ENCODE assay signal across 15 cellular contexts in genomic region chr15:39585871-39586301, GRCh38. TPM values are rescaled to one million over a fixed set of nuclear protein-coding genes. Genes with fewer than 3 reads are reported as not detected.
A peak's percentile ranks its signal among the peaks of the same experiment; 100 is the strongest.
DNase-seq lines count a peak whose midpoint lies in the region; ATAC-seq and TF ChIP-seq lines count a peak whose summit lies in the region.
"Had no signal": no experiment of that assay in that cellular context is flagged by ENCODE, and none has a peak within 500 bp of the region (broad histone marks: within the 10 kb centered on the region; RNA-seq: fewer than 3 reads in every experiment).

No MANE protein-coding gene starts in this region.

- 79% methylated on average over 4 of the region's 4 CpGs for WGBS in mammary epithelial cell (ENCODE audit: low coverage, missing lambda C conversion rate)

- peaks cover 47% of the 10 kb centered on the region for H4K20me1 ChIP-seq in mammary epithelial cell (ENCODE audit: insufficient read depth, low read length)

- peaks cover 40% of the 10 kb centered on the region for H3K4me1 ChIP-seq in mammary epithelial cell (ENCODE audit: insufficient read depth, low read length)
- peaks cover 3 to 54% (median 25%) of the 10 kb centered on the region in 5 donors for H3K4me1 ChIP-seq in subcutaneous abdominal adipose tissue (ENCODE audit: control insufficient read depth in 5 of 5, insufficient read depth in 5 of 5, low read length in 5 of 5)

- H3K9ac ChIP-seq in mammary epithelial cell (ENCODE audit: insufficient read depth, low read length) (peak overlapping the region; percentile 35), subcutaneous abdominal adipose tissue (ENCODE audit: low read length in 5 of 5) (no peak overlapping the region)

- H3K4me3 ChIP-seq in mammary epithelial cell (replicated peaks in 1 of 3; ENCODE audit: insufficient read depth in 1 of 3, low read depth in 2 of 3, low read length in 3 of 3): peak overlapping the region in 1 of 3 experiments; percentile 62
- peak overlapping the region in 2 of 5 donors; percentile 14 to 42 for H3K4me3 ChIP-seq in subcutaneous abdominal adipose tissue (ENCODE audit: low read depth in 1 of 5, low read length in 5 of 5)
- H3K4me3 ChIP-seq: GM23338 had no signal

- H3K4me1 Mint-ChIP-seq in HFFc6 (ENCODE audit: low read depth): peaks cover 64% of the 10 kb centered on the region
- H3K4me1 Mint-ChIP-seq in T-cell: peaks cover 9 to 36% (median 14%) of the 10 kb centered on the region in 3 donors

- TF ChIP-seq CTCF in HFFc6 (IDR thresholded peaks at IDR 0.05) (no peak), mammary epithelial cell (conservative IDR thresholded peaks at IDR 0.05 in 1 of 2, IDR thresholded peaks at IDR 0.05 in 1 of 2; ENCODE audit: extremely low read depth in 1 of 2, insufficient read depth in 1 of 2, low read depth in 1 of 2, low read length in 2 of 2) (no peak)

- intact Hi-C loops in mammary epithelial cell (cut with micrococcal nuclease): no loop called here

- H3K36me3 ChIP-seq in mammary epithelial cell (ENCODE audit: insufficient read depth, low read length) (peaks cover 85% of the 10 kb centered on the region), subcutaneous abdominal adipose tissue (ENCODE audit: control insufficient read depth in 5 of 5, insufficient read depth in 5 of 5, low read length in 5 of 5) (peaks cover 47 to 85% (median 75%) of the 10 kb centered on the region in 5 donors)

- CTCF ChIA-PET in mammary epithelial cell (lab: Charles Lee; ENCODE audit: low non-redundant PET) (no interaction called here), T-cell (lab: Charles Lee) (interaction anchor here in 1 of 2 donors (1.2 to 1.4 kb wide), 2 partner anchors 171 to 172 kb away, joined by 4 to 7 read pairs; no protein-coding TSS in a partner anchor)

- peaks cover 95% of the 10 kb centered on the region for H3K79me2 ChIP-seq in mammary epithelial cell (ENCODE audit: insufficient read depth, low read length)

- peak overlapping the region; percentile 95 for H3K4me2 ChIP-seq in mammary epithelial cell (ENCODE audit: insufficient read depth, low read depth, low read length)
- H3K4me2 ChIP-seq: GM23338 had no signal

- no TSS peak for BruUV-seq in mammary epithelial cell (replicated peaks; lab: Mats Ljungman, UMichigan)

- H3K27me3 ChIP-seq in mammary epithelial cell (ENCODE audit: insufficient read depth, low read length) (no peaks in the 10 kb centered on the region), subcutaneous abdominal adipose tissue (ENCODE audit: control insufficient read depth in 5 of 5, insufficient read depth in 4 of 5, low read length in 5 of 5) (no peaks in the 10 kb centered on the region)
- H3K27me3 ChIP-seq: Peyer's patch had no signal

- no peak overlapping the region for H2AFZ ChIP-seq in mammary epithelial cell (ENCODE audit: low read depth, low read length)
- H2AFZ ChIP-seq: GM23338 had no signal

- H3K9me3 Mint-ChIP-seq in HFFc6: peaks cover 73% of the 10 kb centered on the region
- no peaks in the 10 kb centered on the region for H3K9me3 Mint-ChIP-seq in T-cell
- H3K9me3 Mint-ChIP-seq: activated naive CD8-positive, alpha-beta T cell treated with anti-CD3 and anti-CD28 coated beads, Interleukin-2, amount 50 U/mL, for 24 hours; CD8-positive, alpha-beta memory T cell; GM23338; mesothelial cell of epicardium; T-helper 1 cell treated with Interleukin-12 subunit alpha and Interleukin-12 subunit beta and Interleukin-4 antibody, amounts not matched to agents 30 μg/mL and 1 μg/mL, for 36 hours had no signal

- H3K27ac ChIP-seq in mammary epithelial cell (ENCODE audit: insufficient read depth, low read depth, low read length) (peak overlapping the region; percentile 9), subcutaneous abdominal adipose tissue (ENCODE audit: low read depth, low read length) (peak overlapping the region; percentile 19)

- peaks cover 89% of the 10 kb centered on the region for H3K27me3 Mint-ChIP-seq in HFFc6 (ENCODE audit: insufficient read depth)
- peaks cover 16% of the 10 kb centered on the region in 2 donors for H3K27me3 Mint-ChIP-seq in T-cell

- H3K9me3 ChIP-seq in mammary epithelial cell (replicated peaks; ENCODE audit: insufficient read depth, low read length) (no peaks in the 10 kb centered on the region), subcutaneous abdominal adipose tissue (ENCODE audit: control insufficient read depth in 5 of 5, low read length in 5 of 5) (no peaks in the 10 kb centered on the region)
- H3K9me3 ChIP-seq: Peyer's patch had no signal

- no peak for ATAC-seq in T-cell (replicated peaks in 1 of 4)
- no peak for ATAC-seq in HG03442 (IDR thresholded peaks at IDR 0.05; ENCODE audit: unreplicated experiment)
- ATAC-seq: activated naive CD8-positive, alpha-beta T cell treated with anti-CD3 and anti-CD28 coated beads, Interleukin-2, amount 50 U/mL, for 24 hours; GM23338 had no signal

- H3K36me3 Mint-ChIP-seq in HFFc6 (ENCODE audit: low read depth) (peaks cover 98% of the 10 kb centered on the region), T-cell (peaks cover 13% of the 10 kb centered on the region)

- dilution Hi-C loops in mammary epithelial cell (cut with HindIII; ENCODE audit: low sequenced_read_pairs): no loop called here

- POLR2A ChIA-PET in T-cell (lab: Charles Lee): no interaction called here

- in situ Hi-C loops in mammary epithelial cell (cut with MboI; ENCODE audit: low sequenced_read_pairs in 2 of 2): loop anchor here (10.0 to 25.0 kb wide), 2 partner anchors 169 to 874 kb away; no protein-coding TSS in a partner anchor

- H3K27ac Mint-ChIP-seq in HFFc6 (peak overlapping the region; percentile 86), T-cell (no peak overlapping the region)
- H3K27ac Mint-ChIP-seq: activated naive CD8-positive, alpha-beta T cell treated with anti-CD3 and anti-CD28 coated beads, Interleukin-2, amount 50 U/mL, for 24 hours; GM23338; mesothelial cell of epicardium; T-helper 1 cell treated with Interleukin-12 subunit alpha and Interleukin-12 subunit beta and Interleukin-4 antibody, amounts not matched to agents 30 μg/mL and 1 μg/mL, for 36 hours had no signal

- DNase-seq in HFFc6 (no peak), mammary epithelial cell (no peak), kidney tubule cell (ENCODE audit: low spot score) (peak; percentile 35), T-cell (no peak)
- DNase-seq in activated T-cell treated with anti-CD3 and anti-CD28 coated beads, Interleukin-2, amount 50 U/mL, for 48 hours: no peak
- DNase-seq: activated CD4-positive, alpha-beta T cell treated with anti-CD3 and anti-CD28 coated beads for 1 hour; activated naive CD8-positive, alpha-beta T cell treated with anti-CD3 and anti-CD28 coated beads, Interleukin-2, amount 50 U/mL, for 24 hours; activated T-cell treated with anti-CD3 and anti-CD28 coated beads, Interleukin-2, amount 50 U/mL, for 1 hour; CD8-positive, alpha-beta memory T cell; Peyer's patch had no signal

- H3K4me3 Mint-ChIP-seq in HFFc6 (peak overlapping the region; percentile 90), T-cell (no peak overlapping the region)
- H3K4me3 Mint-ChIP-seq: activated naive CD8-positive, alpha-beta T cell treated with anti-CD3 and anti-CD28 coated beads, Interleukin-2, amount 50 U/mL, for 24 hours; CD8-positive, alpha-beta memory T cell; GM23338; mesothelial cell of epicardium; T-helper 1 cell treated with Interleukin-12 subunit alpha and Interleukin-12 subunit beta and Interleukin-4 antibody, amounts not matched to agents 30 μg/mL and 1 μg/mL, for 36 hours had no signal

RNA-seq across cellular contexts. Expression of gene THBS1, which starts 5.0 kb away (rescaled TPM):
- total RNA-seq in HFFc6 (2021; fragmentation: NEBNext Ultra II Directional; extraction: Animal tissue kit (Norgen Biotek cat#: 25700)): 1,000 to 10,000 TPM; 7,606 to 9,130 (median 7,816) TPM
- total RNA-seq in mammary epithelial cell (over 10,000 TPM in 1 of 2 donors, 1,000 to 10,000 TPM in 1; 3,517 to 11,760 TPM), T-cell (1 to 10 TPM; 1.3 to 8.6 (median 7.6) TPM)
- polyA plus RNA-seq in mammary epithelial cell: 909 TPM
- polyA minus RNA-seq in mammary epithelial cell: 7,367 TPM

Comparison
In these comparisons a context has a peak if more than half of its experiments do, and no peak if none do; other contexts are left out.
1. RNA of gene THBS1, which starts 5.0 kb away (total RNA-seq): 3,517 to 11,760 TPM in mammary epithelial cell and 7,606 to 9,130 TPM in HFFc6; 1.3 to 8.6 TPM in T-cell; every median in the first group is over 100 times any median in the second.